Comparison of ENCODE assay signal across 15 cellular contexts in genomic region chr11:80103149-80103859, GRCh38.
A peak's percentile ranks its signal among the peaks of the same experiment; 100 is the strongest.
DNase-seq lines count a peak whose midpoint lies in the region; ATAC-seq, FAIRE-seq and TF ChIP-seq lines count a peak whose summit lies in the region.
"Had no signal": no experiment of that assay in that cellular context is flagged by ENCODE, and none has a peak within 500 bp of the region (broad histone marks: within the 10 kb centered on the region; RNA-seq: fewer than 3 reads in every experiment).

No MANE protein-coding gene starts in this region.

- H3K27ac ChIP-seq in tibial artery: no peak overlapping the region
- H3K27ac ChIP-seq in CD4-positive, alpha-beta T cell (ENCODE audit: low read depth, low read length): no peak overlapping the region

- no peaks in the 10 kb centered on the region for H3K9me3 ChIP-seq in tibial artery
- H3K9me3 ChIP-seq in CD4-positive, alpha-beta T cell (ENCODE audit: control insufficient read depth, low read length): no peaks in the 10 kb centered on the region
- H3K9me3 ChIP-seq: BE2C had no signal

- no peaks in the 10 kb centered on the region for H3K27me3 ChIP-seq in kidney epithelial cell (ENCODE audit: control insufficient read depth, insufficient read depth, low read length)
- no peaks in the 10 kb centered on the region for H3K27me3 ChIP-seq in tibial artery
- no peaks in the 10 kb centered on the region for H3K27me3 ChIP-seq in CD4-positive, alpha-beta T cell (ENCODE audit: control insufficient read depth, insufficient read depth, low read length)
- H3K27me3 ChIP-seq: BE2C had no signal

- no peaks in the 10 kb centered on the region for H3K27me3 Mint-ChIP-seq in CD4-positive, alpha-beta T cell
- H3K27me3 Mint-ChIP-seq: activated CD8-positive, alpha-beta memory T cell treated with anti-CD3 and anti-CD28 coated beads, Interleukin-2, amount 10 ng/mL, durations not matched to agents 7 days and 5 days; stimulated activated naive B cell treated with anti-CD40 and anti-IgM and Interleukin-4, amounts not matched to agents 10 μg/mL and 1 μg/mL and 100 μg/mL, for 72 hours had no signal

- POLR2A ChIA-PET in AG04449 (lab: Yijun Ruan, JAX): interaction anchor here (0.6 kb wide), 1 partner anchor 50 kb away, joined by 3 read pairs; no protein-coding TSS in a partner anchor
- POLR2A ChIA-PET in CD4-positive, alpha-beta T cell (lab: Charles Lee): no interaction called here

- no peak overlapping the region for H3K4me3 ChIP-seq in AG04449 (ENCODE audit: low read depth, low read length)
- H3K4me3 ChIP-seq in kidney epithelial cell (ENCODE audit: low read depth, low read length): no peak overlapping the region
- no peak overlapping the region for H3K4me3 ChIP-seq in tibial artery

- H3K4me1 Mint-ChIP-seq in CD4-positive, alpha-beta T cell (ENCODE audit: low read depth): no peaks in the 10 kb centered on the region
- H3K4me1 Mint-ChIP-seq: activated CD8-positive, alpha-beta memory T cell treated with anti-CD3 and anti-CD28 coated beads, Interleukin-2, amount 10 ng/mL, durations not matched to agents 7 days and 5 days; activated naive CD8-positive, alpha-beta T cell treated with anti-CD3 and anti-CD28 coated beads, Interleukin-2, amount 50 U/mL, for 24 hours; natural killer cell; stimulated activated naive B cell treated with anti-CD40 and anti-IgM and Interleukin-4, amounts not matched to agents 10 μg/mL and 1 μg/mL and 100 μg/mL, for 72 hours had no signal

- H3K27ac Mint-ChIP-seq in CD4-positive, alpha-beta T cell: no peak overlapping the region
- H3K27ac Mint-ChIP-seq: activated CD8-positive, alpha-beta memory T cell treated with anti-CD3 and anti-CD28 coated beads, Interleukin-2, amount 10 ng/mL, durations not matched to agents 7 days and 5 days; activated naive CD8-positive, alpha-beta T cell treated with anti-CD3 and anti-CD28 coated beads, Interleukin-2, amount 50 U/mL, for 24 hours; endodermal cell; natural killer cell; stimulated activated naive B cell treated with anti-CD40 and anti-IgM and Interleukin-4, amounts not matched to agents 10 μg/mL and 1 μg/mL and 100 μg/mL, for 72 hours had no signal

- DNase-seq in AG04449 (ENCODE audit: low read depth, low spot score) (peak; percentile 94), HTR-8/SVneo (ENCODE audit: insufficient read length, low spot score) (peak; percentile 69), astrocyte of the hippocampus (ENCODE audit: low read depth, low spot score) (peak; percentile 73), kidney epithelial cell (ENCODE audit: low read depth) (peak; percentile 92), tibial artery (no peak)
- no peak for DNase-seq in CD4-positive, alpha-beta T cell
- DNase-seq: activated CD8-positive, alpha-beta memory T cell treated with anti-CD3 and anti-CD28 coated beads, Interleukin-2, amount 10 ng/mL, durations not matched to agents 7 days and 5 days; activated naive CD8-positive, alpha-beta T cell treated with anti-CD3 and anti-CD28 coated beads, Interleukin-2, amount 50 U/mL, for 24 hours; BE2C; endodermal cell; natural killer cell; NCI-H1048; stimulated activated naive B cell treated with anti-CD40 and anti-IgM and Interleukin-4, amounts not matched to agents 10 μg/mL and 1 μg/mL and 100 μg/mL, for 72 hours had no signal

- TF ChIP-seq CTCF in AG04449 (IDR thresholded peaks at IDR 0.05; ENCODE audit: insufficient read depth, low read length, missing control alignments) (no peak), kidney epithelial cell (IDR thresholded peaks at IDR 0.05; ENCODE audit: insufficient read depth, low read length, poor library complexity, severe bottlenecking) (no peak), tibial artery (IDR thresholded peaks at IDR 0.05) (no peak)
- no peak for TF ChIP-seq CTCF in CD4-positive, alpha-beta T cell (IDR thresholded peaks at IDR 0.05)

- H3K36me3 ChIP-seq in kidney epithelial cell (ENCODE audit: control insufficient read depth, insufficient read depth, low read length) (no peaks in the 10 kb centered on the region), tibial artery (no peaks in the 10 kb centered on the region)
- H3K36me3 ChIP-seq: BE2C had no signal

- ATAC-seq in GM21381 (IDR thresholded peaks at IDR 0.05; ENCODE audit: unreplicated experiment): no peak
- no peak for ATAC-seq in GM21515 (IDR thresholded peaks at IDR 0.05; ENCODE audit: unreplicated experiment)
- ATAC-seq in CD4-positive, alpha-beta T cell (ENCODE audit: poor library complexity): no peak
- ATAC-seq: activated CD8-positive, alpha-beta memory T cell treated with anti-CD3 and anti-CD28 coated beads, Interleukin-2, amount 10 ng/mL, durations not matched to agents 7 days and 5 days; activated naive CD8-positive, alpha-beta T cell treated with anti-CD3 and anti-CD28 coated beads, Interleukin-2, amount 50 U/mL, for 24 hours; natural killer cell; stimulated activated naive B cell treated with anti-CD40 and anti-IgM and Interleukin-4, amounts not matched to agents 10 μg/mL and 1 μg/mL and 100 μg/mL, for 72 hours had no signal

- H3K36me3 Mint-ChIP-seq in CD4-positive, alpha-beta T cell (ENCODE audit: low read depth): no peaks in the 10 kb centered on the region
- H3K36me3 Mint-ChIP-seq: activated CD8-positive, alpha-beta memory T cell treated with anti-CD3 and anti-CD28 coated beads, Interleukin-2, amount 10 ng/mL, durations not matched to agents 7 days and 5 days; natural killer cell; stimulated activated naive B cell treated with anti-CD40 and anti-IgM and Interleukin-4, amounts not matched to agents 10 μg/mL and 1 μg/mL and 100 μg/mL, for 72 hours had no signal

- H3K9me3 Mint-ChIP-seq in CD4-positive, alpha-beta T cell: peaks cover 9% of the 10 kb centered on the region
- H3K9me3 Mint-ChIP-seq: endodermal cell had no signal

- no peak for FAIRE-seq in HTR-8/SVneo (lab: Jason Lieb, UNC)

- no peaks in the 10 kb centered on the region for H3K4me1 ChIP-seq in tibial artery
- H3K4me1 ChIP-seq: BE2C had no signal

- intact Hi-C loops in tibial artery (cut with DNase I; ENCODE audit: low total_unique reads): no loop called here
- intact Hi-C loops in CD4-positive, alpha-beta T cell (cut with DNase I, micrococcal nuclease): no loop called here

- no peak overlapping the region for H3K4me3 Mint-ChIP-seq in CD4-positive, alpha-beta T cell
- H3K4me3 Mint-ChIP-seq: activated CD8-positive, alpha-beta memory T cell treated with anti-CD3 and anti-CD28 coated beads, Interleukin-2, amount 10 ng/mL, durations not matched to agents 7 days and 5 days; activated naive CD8-positive, alpha-beta T cell treated with anti-CD3 and anti-CD28 coated beads, Interleukin-2, amount 50 U/mL, for 24 hours; endodermal cell; natural killer cell; stimulated activated naive B cell treated with anti-CD40 and anti-IgM and Interleukin-4, amounts not matched to agents 10 μg/mL and 1 μg/mL and 100 μg/mL, for 72 hours had no signal

- CTCF ChIA-PET in AG04449 (lab: Yijun Ruan, JAX): interaction anchor here (1.1 kb wide), 1 partner anchor 53 kb away, joined by 3 read pairs; no protein-coding TSS in a partner anchor
- CTCF ChIA-PET in CD4-positive, alpha-beta T cell (lab: Charles Lee): no interaction called here

Comparison
In these comparisons a context has a peak if more than half of its experiments do, and no peak if none do; other contexts are left out.
1. DNase-seq: peak in AG04449 (single experiment), HTR-8/SVneo (single experiment), astrocyte of the hippocampus (single experiment) and kidney epithelial cell (single experiment); none in tibial artery (0 of 2) and CD4-positive, alpha-beta T cell (0 of 10).